In genomic region chr20:37866051-37866450, GRCh38 we compare ENCODE assay signal across 26 cellular contexts. TPM values are rescaled to one million over a fixed set of nuclear protein-coding genes. Genes with fewer than 3 reads are reported as not detected.
"Had no signal": no experiment of that assay in that cellular context is flagged by ENCODE, and none has a peak within 500 bp of the region (broad histone marks: within the 10 kb centered on the region; RNA-seq: fewer than 3 reads in every experiment).

No MANE protein-coding gene starts in this region.

- DNase-seq: activated CD4-positive, alpha-beta T cell treated with anti-CD3 and anti-CD28 coated beads for 48 hours; activated CD4-positive, alpha-beta T cell treated with anti-CD3 and anti-CD28 coated beads, Interleukin-2, amount 50 U/mL, for 4 hours; activated CD4-positive, CD25-positive, alpha-beta regulatory T cell treated with anti-CD3 and anti-CD28 coated beads, Interleukin-2, amount 50 U/mL, for 72 hours; activated CD8-positive, alpha-beta memory T cell treated with anti-CD3 and anti-CD28 coated beads, Interleukin-2, amount 50 U/mL, for 48 hours; activated CD8-positive, alpha-beta T cell treated with anti-CD3 and anti-CD28 coated beads, Interleukin-2, amount 10 ng/mL, durations not matched to agents 7 days and 5 days; activated gamma-delta T cell; activated naive CD4-positive, alpha-beta T cell treated with anti-CD3 and anti-CD28 coated beads for 36 hours; activated T-cell treated with anti-CD3 and anti-CD28 coated beads, Interleukin-2, amount 50 U/mL, for 4 hours; caudate nucleus; MG63; MV-4-11; NCI-H1092 treated with DMSO at 0.1 percent for 48 hours; NCI-H1417 treated with DMSO at 0.1 percent for 48 hours; NCI-H1694; NCI-H2029; NCI-H2107; NCI-H2171 treated with DMSO at 0.1 percent for 48 hours; NCI-H226; NCI-H510A; NCI-H526 treated with DMSO at 0.1 percent for 48 hours had no signal

- H3K4me3 ChIP-seq: breast epithelium, MG63, SK-N-MC had no signal

- H3K27me3 Mint-ChIP-seq: activated naive CD8-positive, alpha-beta T cell had no signal

- ATAC-seq: activated CD8-positive, alpha-beta T cell treated with anti-CD3 and anti-CD28 coated beads, Interleukin-2, amount 10 ng/mL, durations not matched to agents 7 days and 5 days; activated T-cell treated with anti-CD3 and anti-CD28 coated beads, Interleukin-2, amount 50 U/mL, for 4 hours; Right ventricle myocardium inferior; WTC11 had no signal

- H3K4me3 Mint-ChIP-seq: activated CD8-positive, alpha-beta T cell treated with anti-CD3 and anti-CD28 coated beads, Interleukin-2, amount 10 ng/mL, durations not matched to agents 7 days and 5 days; activated naive CD4-positive, alpha-beta T cell treated with anti-CD3 and anti-CD28 coated beads for 36 hours; activated naive CD8-positive, alpha-beta T cell; activated T-cell treated with anti-CD3 and anti-CD28 coated beads, Interleukin-2, amount 50 U/mL, for 4 hours; T-helper 1 cell treated with Interleukin-12 subunit alpha and Interleukin-12 subunit beta and Interleukin-4 antibody, amounts not matched to agents 30 μg/mL and 1 μg/mL, for 36 hours; WTC11 had no signal

- H3K27ac Mint-ChIP-seq: activated CD8-positive, alpha-beta T cell treated with anti-CD3 and anti-CD28 coated beads, Interleukin-2, amount 10 ng/mL, durations not matched to agents 7 days and 5 days; activated naive CD4-positive, alpha-beta T cell treated with anti-CD3 and anti-CD28 coated beads for 36 hours; activated naive CD8-positive, alpha-beta T cell; T-helper 1 cell treated with Interleukin-12 subunit alpha and Interleukin-12 subunit beta and Interleukin-4 antibody, amounts not matched to agents 30 μg/mL and 1 μg/mL, for 36 hours; WTC11 had no signal

- H3K9me3 Mint-ChIP-seq: activated naive CD4-positive, alpha-beta T cell treated with anti-CD3 and anti-CD28 coated beads for 36 hours; activated T-cell treated with anti-CD3 and anti-CD28 coated beads, Interleukin-2, amount 50 U/mL, for 4 hours; T-helper 1 cell treated with Interleukin-12 subunit alpha and Interleukin-12 subunit beta and Interleukin-4 antibody, amounts not matched to agents 30 μg/mL and 1 μg/mL, for 36 hours; WTC11 had no signal

- H3K9me3 ChIP-seq: breast epithelium, MG63 had no signal

- H3K27ac ChIP-seq: breast epithelium, SK-N-MC had no signal

- H3K36me3 ChIP-seq: breast epithelium had no signal

- H3K27me3 ChIP-seq: breast epithelium, MG63 had no signal

- H3K4me1 ChIP-seq: breast epithelium had no signal

RNA-seq across cellular contexts. Expression of gene VSTM2L, which starts 36.9 kb away (rescaled TPM):
- total RNA-seq: activated naive CD4-positive, alpha-beta T cell treated with anti-CD3 and anti-CD28 coated beads for 36 hours had no signal
